In genomic region chr5:158811350-158811749, GRCh38 we compare ENCODE assay signal across 13 cellular contexts.
"Had no signal": no experiment of that assay in that cellular context is flagged by ENCODE, and none has a peak within 500 bp of the region (broad histone marks: within the 10 kb centered on the region; RNA-seq: fewer than 3 reads in every experiment).

No MANE protein-coding gene starts in this region.

- H3K9me3 Mint-ChIP-seq: activated CD8-positive, alpha-beta T cell treated with anti-CD3 and anti-CD28 coated beads for 36 hours had no signal

- H3K36me3 ChIP-seq: heart left ventricle, thyroid gland, vagina had no signal

- H3K27me3 Mint-ChIP-seq: activated CD8-positive, alpha-beta T cell treated with anti-CD3 and anti-CD28 coated beads for 36 hours had no signal

- ATAC-seq: activated CD8-positive, alpha-beta T cell treated with anti-CD3 and anti-CD28 coated beads for 36 hours; activated T-cell treated with anti-CD3 and anti-CD28 coated beads, Interleukin-2, amount 50 U/mL, for 72 hours; foreskin keratinocyte; heart left ventricle; left lobe of liver had no signal

- H3K27ac ChIP-seq: foreskin keratinocyte, heart left ventricle, thyroid gland, vagina had no signal

- H3K4me3 ChIP-seq: heart left ventricle, thyroid gland, vagina had no signal

- DNase-seq: activated CD8-positive, alpha-beta memory T cell treated with anti-CD3 and anti-CD28 coated beads, Interleukin-2, amount 50 U/mL, for 4 hours; activated CD8-positive, alpha-beta T cell treated with anti-CD3 and anti-CD28 coated beads for 36 hours; activated gamma-delta T cell treated with Interleukin-2 at 50 U/mL for 16 hours; activated naive CD8-positive, alpha-beta T cell treated with anti-CD3 and anti-CD28 coated beads for 36 hours; activated T-cell treated with anti-CD3 and anti-CD28 coated beads, Interleukin-2, amount 50 U/mL, for 72 hours; foreskin keratinocyte; heart left ventricle; mammary epithelial cell; stimulated activated CD4-positive, alpha-beta T cell treated with anti-CD3 and anti-CD28 coated beads, Interleukin-4, amount 100 ng/mL, for 24 hours; thyroid gland had no signal

- H3K9me3 ChIP-seq: heart left ventricle, thyroid gland, vagina had no signal

- FAIRE-seq: colon had no signal

- H3K4me3 Mint-ChIP-seq: activated CD8-positive, alpha-beta T cell treated with anti-CD3 and anti-CD28 coated beads for 36 hours; activated naive CD8-positive, alpha-beta T cell treated with anti-CD3 and anti-CD28 coated beads for 36 hours had no signal

- H3K4me1 ChIP-seq: foreskin keratinocyte, thyroid gland had no signal

- H3K27me3 ChIP-seq: foreskin keratinocyte, heart left ventricle, thyroid gland, vagina had no signal
